Comparison of ENCODE assay signal across 26 cellular contexts in genomic region chr12:44375694-44376093, GRCh38.
"Had no signal": no experiment of that assay in that cellular context is flagged by ENCODE, and none has a peak within 500 bp of the region (broad histone marks: within the 10 kb centered on the region; RNA-seq: fewer than 3 reads in every experiment).

No MANE protein-coding gene starts in this region.

- H3K9me3 ChIP-seq: gastrocnemius medialis, ovary, prostate gland, thoracic aorta had no signal

- H3K4me1 ChIP-seq: prostate gland had no signal

- H3K36me3 ChIP-seq: gastrocnemius medialis, ovary, prostate gland, thoracic aorta had no signal

- H3K27ac Mint-ChIP-seq: activated CD4-positive, alpha-beta T cell treated with anti-CD3 and anti-CD28 coated beads for 36 hours; activated CD8-positive, alpha-beta memory T cell treated with anti-CD3 and anti-CD28 coated beads, Interleukin-2, amount 10 ng/mL, durations not matched to agents 7 days and 5 days; activated CD8-positive, alpha-beta T cell treated with anti-CD3 and anti-CD28 coated beads, Interleukin-2, amount 10 ng/mL, durations not matched to agents 7 days and 5 days; activated naive CD4-positive, alpha-beta T cell treated with anti-CD3 and anti-CD28 coated beads, Interleukin-2, amount 50 U/mL, for 24 hours; activated T-helper 2 cell treated with anti-CD3 and anti-CD28 coated beads, Interferon-gamma antibody, Interleukin-2, Interleukin-4, amounts not matched to agents 10 μg/mL and 5 μg/mL and 100 μg/mL, durations not matched to agents 14 hours and 24 hours and 36 hours; nephron progenitor cell had no signal

- DNase-seq: activated CD4-positive, alpha-beta T cell treated with anti-CD3 and anti-CD28 coated beads for 36 hours; activated CD4-positive, CD25-positive, alpha-beta regulatory T cell; activated CD8-positive, alpha-beta memory T cell treated with anti-CD3 and anti-CD28 coated beads, Interleukin-2, amount 10 ng/mL, durations not matched to agents 7 days and 5 days; activated CD8-positive, alpha-beta T cell treated with anti-CD3 and anti-CD28 coated beads, Interleukin-2, amount 10 ng/mL, durations not matched to agents 7 days and 5 days; activated T-cell treated with anti-CD3 and anti-CD28 coated beads, Interleukin-2, amount 50 U/mL, for 48 hours; dermis blood vessel endothelial cell; effector CD8-positive, alpha-beta T cell; gastrocnemius medialis; glutamatergic neuron; islet precursor cell; left cardiac atrium; left ventricle myocardium superior; nephron progenitor cell; ovary; retina; stimulated activated CD4-positive, alpha-beta T cell treated with anti-CD3 and anti-CD28 coated beads, Interleukin-12 subunit alpha, Interleukin-12 subunit beta, amount 100 ng/mL, for 4 hours; stimulated activated CD4-positive, alpha-beta T cell treated with anti-CD3 and anti-CD28 coated beads, Interleukin-4, amount 100 ng/mL, for 1 hour; stimulated activated naive CD8-positive, alpha-beta T cell treated with anti-CD3 and anti-CD28 coated beads, Interleukin-15, Interleukin-2, amounts not matched to agents 100 U/mL and 50 U/mL, for 24 hours; trophoblast cell had no signal

- H3K27ac ChIP-seq: epithelial cell of prostate, gastrocnemius medialis, ovary, prostate gland, skin epidermis, thoracic aorta had no signal

- H3K9me3 Mint-ChIP-seq: activated naive CD4-positive, alpha-beta T cell treated with anti-CD3 and anti-CD28 coated beads, Interleukin-2, amount 50 U/mL, for 24 hours; activated T-helper 2 cell treated with anti-CD3 and anti-CD28 coated beads, Interferon-gamma antibody, Interleukin-2, Interleukin-4, amounts not matched to agents 10 μg/mL and 5 μg/mL and 100 μg/mL, durations not matched to agents 14 hours and 24 hours and 36 hours; nephron progenitor cell had no signal

- H3K27me3 Mint-ChIP-seq: activated CD4-positive, alpha-beta T cell treated with anti-CD3 and anti-CD28 coated beads for 36 hours; activated CD8-positive, alpha-beta memory T cell treated with anti-CD3 and anti-CD28 coated beads, Interleukin-2, amount 10 ng/mL, durations not matched to agents 7 days and 5 days; activated naive CD4-positive, alpha-beta T cell treated with anti-CD3 and anti-CD28 coated beads, Interleukin-2, amount 50 U/mL, for 24 hours had no signal

- H3K27me3 ChIP-seq: gastrocnemius medialis, ovary had no signal

- H3K4me3 ChIP-seq: gastrocnemius medialis, ovary, prostate gland, skin epidermis, thoracic aorta had no signal

- H3K4me1 Mint-ChIP-seq: activated CD4-positive, alpha-beta T cell treated with anti-CD3 and anti-CD28 coated beads for 36 hours; activated CD8-positive, alpha-beta memory T cell treated with anti-CD3 and anti-CD28 coated beads, Interleukin-2, amount 10 ng/mL, durations not matched to agents 7 days and 5 days; activated naive CD4-positive, alpha-beta T cell treated with anti-CD3 and anti-CD28 coated beads, Interleukin-2, amount 50 U/mL, for 24 hours had no signal

- ATAC-seq: activated CD4-positive, alpha-beta T cell treated with anti-CD3 and anti-CD28 coated beads for 36 hours; activated CD8-positive, alpha-beta memory T cell treated with anti-CD3 and anti-CD28 coated beads, Interleukin-2, amount 10 ng/mL, durations not matched to agents 7 days and 5 days; activated CD8-positive, alpha-beta T cell treated with anti-CD3 and anti-CD28 coated beads, Interleukin-2, amount 10 ng/mL, durations not matched to agents 7 days and 5 days; gastrocnemius medialis; left cardiac atrium; left ventricle myocardium superior; sciatic nerve; stimulated activated naive CD8-positive, alpha-beta T cell treated with anti-CD3 and anti-CD28 coated beads, Interleukin-15, Interleukin-2, amounts not matched to agents 100 U/mL and 50 U/mL, for 24 hours had no signal

- H3K4me3 Mint-ChIP-seq: activated CD4-positive, alpha-beta T cell treated with anti-CD3 and anti-CD28 coated beads for 36 hours; activated CD8-positive, alpha-beta memory T cell treated with anti-CD3 and anti-CD28 coated beads, Interleukin-2, amount 10 ng/mL, durations not matched to agents 7 days and 5 days; activated CD8-positive, alpha-beta T cell treated with anti-CD3 and anti-CD28 coated beads, Interleukin-2, amount 10 ng/mL, durations not matched to agents 7 days and 5 days; activated naive CD4-positive, alpha-beta T cell treated with anti-CD3 and anti-CD28 coated beads, Interleukin-2, amount 50 U/mL, for 24 hours; nephron progenitor cell had no signal
